ENCODE assay signal across 18 cellular contexts in the genomic region with DNA sequence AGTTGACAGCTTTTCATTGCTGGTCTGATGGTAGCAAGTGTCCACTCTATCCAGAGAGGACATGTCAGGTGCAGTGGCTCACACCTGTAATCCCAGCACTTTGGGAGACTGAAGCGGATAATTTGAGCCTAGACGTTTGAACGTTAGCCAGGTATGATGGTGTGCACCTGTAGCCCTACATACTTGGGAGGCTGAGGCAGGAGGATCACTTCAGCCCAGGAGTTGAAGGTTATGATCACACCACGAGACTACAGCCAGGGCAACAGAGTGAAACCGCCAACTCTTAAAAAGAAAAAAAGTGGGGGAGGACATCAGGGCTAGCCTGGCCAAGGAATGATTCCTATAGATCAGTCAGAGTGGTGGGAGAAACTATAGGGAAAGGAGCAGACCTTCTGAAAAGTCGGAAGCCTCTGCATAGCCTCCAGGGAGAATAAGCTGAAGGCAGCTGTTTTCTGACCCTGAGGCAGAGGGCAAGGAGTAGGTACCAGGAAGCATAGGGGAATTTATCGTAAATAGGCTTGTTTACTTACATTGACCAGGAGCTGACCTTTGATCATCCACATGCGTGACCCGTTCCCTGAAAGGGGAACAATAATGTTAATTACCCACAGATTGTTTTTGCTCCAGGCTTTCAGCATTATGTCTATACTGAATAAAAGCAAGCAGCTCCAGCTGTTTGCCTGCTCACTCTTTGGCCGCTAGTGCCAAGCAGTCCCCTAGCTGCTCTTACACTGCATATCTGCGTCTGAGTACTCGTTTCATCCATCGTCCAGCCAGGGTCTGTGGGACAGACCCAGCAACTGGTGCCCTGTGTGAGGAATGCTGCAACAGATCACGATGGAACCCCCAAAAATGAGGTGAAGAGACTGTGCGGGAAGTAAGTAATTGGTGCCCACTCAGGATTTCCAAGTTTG.
"Had no signal": no experiment of that assay in that cellular context is flagged by ENCODE, and none has a peak within 500 bp of the region (broad histone marks: within the 10 kb centered on the region; RNA-seq: fewer than 3 reads in every experiment).

No MANE protein-coding gene starts in this region.

- H3K79me2 ChIP-seq: parathyroid adenoma had no signal

- DNase-seq: activated CD4-positive, alpha-beta T cell treated with anti-CD3 and anti-CD28 coated beads, Interleukin-2, amount 10 ng/mL, durations not matched to agents 7 days and 5 days; activated CD4-positive, CD25-positive, alpha-beta regulatory T cell; activated naive CD8-positive, alpha-beta T cell treated with anti-CD3 and anti-CD28 coated beads for 36 hours; amygdala; body of pancreas; caudate nucleus; effector CD4-positive, alpha-beta T cell; foreskin fibroblast; glutamatergic neuron; hypothalamus; kidney glomerular epithelial cell; retina; stimulated activated naive B cell treated with anti-CD40 and anti-IgM and Interleukin-4, amounts not matched to agents 10 μg/mL and 1 μg/mL and 100 μg/mL, for 72 hours; thyroid gland had no signal

- FAIRE-seq: colon, urothelium cell line had no signal

- ATAC-seq: body of pancreas; stimulated activated naive B cell treated with anti-CD40 and anti-IgM and Interleukin-4, amounts not matched to agents 10 μg/mL and 1 μg/mL and 100 μg/mL, for 72 hours had no signal

- H3K4me3 Mint-ChIP-seq: activated CD4-positive, alpha-beta T cell treated with anti-CD3 and anti-CD28 coated beads, Interleukin-2, amount 10 ng/mL, durations not matched to agents 7 days and 5 days; activated naive CD8-positive, alpha-beta T cell treated with anti-CD3 and anti-CD28 coated beads for 36 hours; stimulated activated naive B cell treated with anti-CD40 and anti-IgM and Interleukin-4, amounts not matched to agents 10 μg/mL and 1 μg/mL and 100 μg/mL, for 72 hours had no signal

- H3K36me3 ChIP-seq: thyroid gland had no signal

- H3K9me3 Mint-ChIP-seq: activated CD4-positive, alpha-beta T cell treated with anti-CD3 and anti-CD28 coated beads, Interleukin-2, amount 10 ng/mL, durations not matched to agents 7 days and 5 days; activated naive CD8-positive, alpha-beta T cell treated with anti-CD3 and anti-CD28 coated beads for 36 hours; activated T-helper 1 cell treated with anti-CD3 and anti-CD28 coated beads, Interleukin-12 subunit alpha, Interleukin-12 subunit beta, Interleukin-2, Interleukin-4 antibody, amounts not matched to agents 30 ng/mL and 10 ng/mL and 1 ng/mL, durations not matched to agents 14 hours and 24 hours and 36 hours; stimulated activated naive B cell treated with anti-CD40 and anti-IgM and Interleukin-4, amounts not matched to agents 10 μg/mL and 1 μg/mL and 100 μg/mL, for 72 hours had no signal

- H3K4me3 ChIP-seq: body of pancreas, thyroid gland had no signal

- H3K36me3 Mint-ChIP-seq: activated naive CD8-positive, alpha-beta T cell treated with anti-CD3 and anti-CD28 coated beads for 36 hours; stimulated activated naive B cell treated with anti-CD40 and anti-IgM and Interleukin-4, amounts not matched to agents 10 μg/mL and 1 μg/mL and 100 μg/mL, for 72 hours had no signal

- H3K27me3 ChIP-seq: body of pancreas, thyroid gland had no signal

- H3K9me3 ChIP-seq: body of pancreas, thyroid gland had no signal

- H2AFZ ChIP-seq: parathyroid adenoma had no signal

- H3K9ac ChIP-seq: parathyroid adenoma had no signal

- H3K27ac Mint-ChIP-seq: activated CD4-positive, alpha-beta T cell treated with anti-CD3 and anti-CD28 coated beads, Interleukin-2, amount 10 ng/mL, durations not matched to agents 7 days and 5 days; activated naive CD8-positive, alpha-beta T cell treated with anti-CD3 and anti-CD28 coated beads for 36 hours; activated T-helper 1 cell treated with anti-CD3 and anti-CD28 coated beads, Interleukin-12 subunit alpha, Interleukin-12 subunit beta, Interleukin-2, Interleukin-4 antibody, amounts not matched to agents 30 ng/mL and 10 ng/mL and 1 ng/mL, durations not matched to agents 14 hours and 24 hours and 36 hours had no signal

- H3K27ac ChIP-seq: body of pancreas, parathyroid adenoma had no signal
